22 cellular contexts compared by ENCODE assay signal in the genomic region with DNA sequence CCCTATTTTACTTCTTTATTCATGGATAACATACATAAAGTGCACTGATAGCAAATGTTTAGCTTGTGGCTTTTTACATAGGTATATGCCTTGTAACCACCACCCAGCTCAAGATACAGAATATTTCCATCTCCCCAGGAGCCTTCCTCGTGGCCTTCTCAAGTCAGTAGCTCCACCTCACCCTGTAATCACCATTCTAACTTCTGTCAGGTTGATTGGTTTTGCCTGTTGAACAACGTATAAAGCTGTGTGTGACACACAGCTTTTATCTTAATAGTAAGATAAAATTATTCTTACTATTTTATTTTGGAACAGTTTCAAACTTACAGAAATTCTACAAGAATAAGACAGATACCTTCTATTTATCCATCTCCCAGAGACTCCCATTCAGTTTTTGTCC. TPM values are rescaled to one million over a fixed set of nuclear protein-coding genes. Genes with fewer than 3 reads are reported as not detected.
A peak's percentile ranks its signal among the peaks of the same experiment; 100 is the strongest.
DNase-seq lines count a peak whose midpoint lies in the region; ATAC-seq and TF ChIP-seq lines count a peak whose summit lies in the region.
"Had no signal": no experiment of that assay in that cellular context is flagged by ENCODE, and none has a peak within 500 bp of the region (broad histone marks: within the 10 kb centered on the region; RNA-seq: fewer than 3 reads in every experiment).

No MANE protein-coding gene starts in this region.

- H3K27ac ChIP-seq in RWPE2 (ENCODE audit: poor library complexity, severe bottlenecking) = peak overlapping the region; percentile 100
- H3K27ac ChIP-seq in esophagus muscularis mucosa (replicated peaks in 1 of 4) = no peak overlapping the region
- H3K27ac ChIP-seq: A549, GM23248, KMS-11, SJCRH30 had no signal

- no peaks in the 10 kb centered on the region for H3K27me3 ChIP-seq in RWPE2 (ENCODE audit: insufficient read depth, poor library complexity, severe bottlenecking)
- H3K27me3 ChIP-seq in esophagus muscularis mucosa = no peaks in the 10 kb centered on the region
- H3K27me3 ChIP-seq: SJCRH30 had no signal

- TF ChIP-seq POLR2A in esophagus muscularis mucosa (IDR thresholded peaks at IDR 0.05; ENCODE audit: low read depth) = no peak

- H3K27me3 Mint-ChIP-seq in CD14-positive monocyte (ENCODE audit: low read depth in 3 of 3) (no peaks in the 10 kb centered on the region), glutamatergic neuron (ENCODE audit: unreplicated experiment) (peaks cover 2% of the 10 kb centered on the region)
- H3K27me3 Mint-ChIP-seq: B cell; CD4-positive, alpha-beta T cell had no signal

- no peak for DNase-seq in CD14-positive monocyte (ENCODE audit: low spot score)
- DNase-seq in RWPE2 (ENCODE audit: low spot score) = no peak
- DNase-seq in glutamatergic neuron = no peak
- no peak for DNase-seq in esophagus muscularis mucosa (ENCODE audit: extremely low spot score)
- no peak for DNase-seq in AML-193 (lab: John Stamatoyannopoulos, UW)
- DNase-seq in NCI-H82 treated with DMSO at 0.1 percent for 48 hours (lab: John Stamatoyannopoulos, UW; ENCODE audit: unreplicated experiment) = no peak
- DNase-seq: CD4-positive, alpha-beta T cell; DMS53; GM23248; H7; MM.1S; NCI-H2029 treated with DMSO at 0.1 percent for 48 hours; NCI-H2227 treated with DMSO at 0.1 percent for 48 hours; NCI-H526 treated with DMSO at 0.1 percent for 48 hours; SJCRH30 had no signal

- 79% methylated on average over 2 of the region's 2 CpGs for WGBS in esophagus muscularis mucosa

- intact Hi-C loops in CD14-positive monocyte (cut with micrococcal nuclease) = loop anchor here in 1 of 2 donors (5.0 kb wide), 1 partner anchor 58 kb away; no protein-coding TSS in a partner anchor
- intact Hi-C loops in esophagus muscularis mucosa (cut with DNase I) = no loop called here

- peaks cover 58 to 80% of the 10 kb centered on the region in 2 donors for H3K36me3 Mint-ChIP-seq in CD14-positive monocyte
- no peaks in the 10 kb centered on the region for H3K36me3 Mint-ChIP-seq in glutamatergic neuron (ENCODE audit: unreplicated experiment)
- H3K36me3 Mint-ChIP-seq: IgD-negative memory B cell had no signal

- TF ChIP-seq CTCF in CD14-positive monocyte (IDR thresholded peaks at IDR 0.05) (no peak), RWPE2 (IDR thresholded peaks at IDR 0.05; ENCODE audit: poor library complexity, severe bottlenecking) (no peak), glutamatergic neuron (IDR thresholded peaks at IDR 0.05; ENCODE audit: partially characterized antibody, unreplicated experiment) (no peak), esophagus muscularis mucosa (IDR thresholded peaks at IDR 0.05) (no peak)

- H3K36me3 ChIP-seq in RWPE2 (ENCODE audit: low read depth) (peaks cover 38% of the 10 kb centered on the region), esophagus muscularis mucosa (peaks cover 0 to 28% (median 3%) of the 10 kb centered on the region in 4 donors)

- peaks cover 36% of the 10 kb centered on the region for H3K4me1 ChIP-seq in RWPE2 (ENCODE audit: insufficient read depth, poor library complexity, severe bottlenecking)
- peaks cover 32 to 66% (median 55%) of the 10 kb centered on the region in 4 donors for H3K4me1 ChIP-seq in esophagus muscularis mucosa

- H3K4me3 Mint-ChIP-seq in CD14-positive monocyte (no peak overlapping the region), glutamatergic neuron (ENCODE audit: unreplicated experiment) (no peak overlapping the region)
- H3K4me3 Mint-ChIP-seq: B cell; CD4-positive, alpha-beta T cell; IgD-negative memory B cell had no signal

- H3K9me3 Mint-ChIP-seq in CD14-positive monocyte = peaks cover 0 to 2% (median 0%) of the 10 kb centered on the region in 7 donors
- H3K9me3 Mint-ChIP-seq in glutamatergic neuron (ENCODE audit: unreplicated experiment) = peaks cover 2% of the 10 kb centered on the region
- H3K9me3 Mint-ChIP-seq: CD4-positive, alpha-beta T cell; IgD-negative memory B cell had no signal

- ATAC-seq in RWPE2 (ENCODE audit: low read depth) (no peak), HG02588 (IDR thresholded peaks at IDR 0.05; ENCODE audit: unreplicated experiment) (no peak)
- ATAC-seq: A549, Right ventricle myocardium inferior, SK-N-SH treated with all-trans-retinoic acid at 6 μM for 48 hours had no signal

- H3K27ac Mint-ChIP-seq in CD14-positive monocyte (peak overlapping the region; percentile 9 to 100 (median 71)), glutamatergic neuron (ENCODE audit: unreplicated experiment) (peak overlapping the region; percentile 10)
- H3K27ac Mint-ChIP-seq: B cell; CD4-positive, alpha-beta T cell had no signal

- peaks cover 74% of the 10 kb centered on the region for H3K4me1 Mint-ChIP-seq in CD14-positive monocyte
- H3K4me1 Mint-ChIP-seq in glutamatergic neuron (ENCODE audit: low read depth, unreplicated experiment) = peaks cover 4% of the 10 kb centered on the region

- H3K4me3 ChIP-seq in RWPE2 (ENCODE audit: severe bottlenecking) (no peak overlapping the region), esophagus muscularis mucosa (no peak overlapping the region)
- H3K4me3 ChIP-seq: A549, GM23248, SJCRH30 had no signal

- no peak for TF ChIP-seq EP300 in esophagus muscularis mucosa (IDR thresholded peaks at IDR 0.05)

- H3K9me3 ChIP-seq in RWPE2 (ENCODE audit: severe bottlenecking) (no peaks in the 10 kb centered on the region), esophagus muscularis mucosa (no peaks in the 10 kb centered on the region)
- H3K9me3 ChIP-seq: A549, SJCRH30 had no signal

RNA-seq across cellular contexts. Expression of gene ATG7, which starts 13.3 kb away (rescaled TPM):
- polyA plus RNA-seq in CD14-positive monocyte = 100 to 1,000 TPM in 1 of 2 donors, 10 to 100 TPM in 1; 89.7 to 101 TPM
- total RNA-seq in glutamatergic neuron (ENCODE audit: unreplicated experiment) (23.0 TPM), esophagus muscularis mucosa (10 to 100 TPM; 20.6 to 50.4 (median 39.9) TPM)
